9 cellular contexts compared by ENCODE assay signal in the genomic region with DNA sequence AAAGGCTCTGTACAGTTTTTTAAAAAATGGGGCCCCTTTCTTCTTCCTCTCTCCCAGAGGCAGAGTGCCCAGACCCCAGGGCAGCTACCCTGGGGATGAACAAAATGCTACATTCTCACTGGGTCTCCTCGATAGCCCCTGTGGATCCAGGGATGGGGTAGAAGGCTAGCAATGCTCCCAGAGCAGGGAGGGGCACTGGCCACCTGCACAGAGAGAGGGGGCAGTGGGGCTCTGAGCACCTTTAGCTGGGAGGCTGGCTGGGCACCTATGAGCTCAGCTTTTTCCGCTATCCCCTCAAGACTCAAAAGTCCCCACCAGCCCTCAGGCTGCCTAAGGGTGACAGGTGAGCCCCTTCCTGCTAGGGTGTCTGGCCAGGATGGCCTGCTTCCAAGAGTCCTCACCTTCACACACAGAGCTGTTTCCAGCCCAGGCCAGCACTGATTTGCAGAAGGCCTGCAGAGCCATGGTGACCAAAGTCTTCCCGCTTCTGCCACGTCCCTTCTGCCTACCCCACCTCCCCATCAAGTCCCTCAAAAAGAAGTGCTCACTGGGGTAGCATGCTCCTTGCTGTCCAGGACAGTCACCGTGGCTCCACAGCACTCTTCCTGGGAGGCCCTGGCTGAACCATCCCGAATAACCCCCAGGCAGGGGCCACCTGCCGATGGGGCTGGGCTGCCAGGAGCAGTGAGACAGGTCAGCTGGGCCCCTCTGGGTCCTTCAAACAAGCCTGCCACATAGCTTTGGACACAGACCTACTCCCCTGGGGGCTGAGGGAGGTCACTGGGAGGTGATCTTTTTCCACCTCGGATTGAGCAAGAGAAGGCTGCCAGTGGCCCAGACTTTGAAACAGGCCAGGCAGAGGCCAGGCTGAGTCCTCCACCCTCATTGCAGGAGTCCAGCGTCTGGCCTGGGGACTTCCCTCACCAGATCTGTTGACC. TPM values are rescaled to one million over a fixed set of nuclear protein-coding genes. Genes with fewer than 3 reads are reported as not detected.
DNase-seq lines count a peak whose midpoint lies in the region; ATAC-seq, FAIRE-seq and TF ChIP-seq lines count a peak whose summit lies in the region.
"Had no signal": no experiment of that assay in that cellular context is flagged by ENCODE, and none has a peak within 500 bp of the region (broad histone marks: within the 10 kb centered on the region; RNA-seq: fewer than 3 reads in every experiment).

No MANE protein-coding gene starts in this region.

- no peak for TF ChIP-seq POLR2A in GM12891 (IDR thresholded peaks at IDR 0.05; ENCODE audit: low read depth, low read length)

- peak overlapping the region; percentile 96 for H3K27ac ChIP-seq in cardiac muscle cell
- peak overlapping the region in 2 of 4 donors; percentile 51 to 57 for H3K27ac ChIP-seq in pancreas
- no peak overlapping the region for H3K27ac ChIP-seq in substantia nigra (ENCODE audit: low read depth, low read length, poor library complexity, severe bottlenecking)

- TF ChIP-seq CTCF in cardiac muscle cell (IDR thresholded peaks at IDR 0.05; ENCODE audit: low read depth, low read length) = no peak
- TF ChIP-seq CTCF in pancreas (IDR thresholded peaks at IDR 0.05) = no peak

- H3K9me3 ChIP-seq in cardiac muscle cell (ENCODE audit: low read depth) (no peaks in the 10 kb centered on the region), pancreas (no peaks in the 10 kb centered on the region)

- ATAC-seq in pancreas (peak; percentile 13 to 53 (median 41)), HG03460 (IDR thresholded peaks at IDR 0.05; ENCODE audit: unreplicated experiment) (no peak)

- no peak for DNase-seq in GM12891 (ENCODE audit: insufficient read length, low spot score)
- peak; percentile 61 for DNase-seq in RPMI7951 (ENCODE audit: low read depth)
- DNase-seq in cardiac muscle cell (ENCODE audit: low read depth in 1 of 2, low spot score in 1 of 2) = peak in 1 of 2 donors; percentile 59
- peak in 1 of 6 donors; percentile 63 for DNase-seq in pancreas
- no peak for DNase-seq in substantia nigra (lab: John Stamatoyannopoulos, UW)
- DNase-seq in T-helper 2 cell = no peak
- no peak for DNase-seq in Ammon's horn (ENCODE audit: low spot score)
- DNase-seq: NCI-H524 treated with DMSO at 0.1 percent for 48 hours had no signal

- FAIRE-seq in GM12891 (lab: Jason Lieb, UNC) (no peak), pancreas (lab: Jason Lieb, UNC) (no peak)

- H3K4me3 ChIP-seq in cardiac muscle cell (no peak overlapping the region), pancreas (no peak overlapping the region)

- peaks cover 75% of the 10 kb centered on the region for H3K4me1 ChIP-seq in cardiac muscle cell (ENCODE audit: low read depth)
- H3K4me1 ChIP-seq in pancreas = peaks cover 28 to 51% (median 36%) of the 10 kb centered on the region in 3 donors

- WGBS in pancreas, 2 donors = 42 to 45% methylated on average over 9 of the region's 9 CpGs

- intact Hi-C loops in pancreas (cut with DNase I) = no loop called here

- H3K36me3 ChIP-seq in cardiac muscle cell (no peaks in the 10 kb centered on the region), pancreas (no peaks in the 10 kb centered on the region)

- H3K27me3 ChIP-seq in cardiac muscle cell = no peaks in the 10 kb centered on the region
- no peaks in the 10 kb centered on the region for H3K27me3 ChIP-seq in pancreas

TF ChIP-seq in GM12891, 5 proteins besides CTCF, POLR2A, EP300 and RAD21:
- TF ChIP-seq TAF1 (IDR thresholded peaks at IDR 0.05; ENCODE audit: low read depth, low read length) (no peak), SPI1 (IDR thresholded peaks at IDR 0.05; ENCODE audit: low read depth, low read length) (no peak), POLR2AphosphoS5 (IDR thresholded peaks at IDR 0.05; ENCODE audit: low read depth, low read length) (peak; percentile 11; the same call in 1 of the 2 replicates), PAX5 (IDR thresholded peaks at IDR 0.05; ENCODE audit: insufficient read depth, low read length, severe bottlenecking) (no peak), POU2F2 (IDR thresholded peaks at IDR 0.05; ENCODE audit: low read depth, low read length) (no peak)
TF ChIP-seq in GM12891: peak in this region for 1.

RNA-seq across cellular contexts. Expression of a gene that starts 20.4 kb away (rescaled TPM):
- polyA plus RNA-seq in GM12891 (2012; ENCODE audit: low read depth, missing spikeins) = 17.7 TPM
- 13.8 and 13.9 TPM in 2 replicates for total RNA-seq in RPMI7951 (2014; rRNA removed; shearing (Covaris generic))
- total RNA-seq in cardiac muscle cell = 29.8 and 56.1 TPM in 2 replicates
- polyA plus RNA-seq in cardiac muscle cell = 8.1 and 26.0 TPM in 2 replicates
- total RNA-seq in pancreas = 10 to 100 TPM in 3 of 6 donors, 1 to 10 TPM in 3; 4.1 to 25.9 (median 8.5) TPM
- polyA plus RNA-seq in pancreas = 1 to 10 TPM; 4.3 to 4.8 TPM

RNA-seq across cellular contexts. Expression of a gene that starts 49.3 kb away (rescaled TPM):
- polyA plus RNA-seq in GM12891 (2012; ENCODE audit: low read depth, missing spikeins) = 340 TPM
- 404 and 461 TPM in 2 replicates for total RNA-seq in RPMI7951 (2014; rRNA removed; shearing (Covaris generic))
- total RNA-seq in cardiac muscle cell = 691 and 719 TPM in 2 replicates
- 1,163 and 1,525 TPM in 2 replicates for polyA plus RNA-seq in cardiac muscle cell
- total RNA-seq in pancreas = 10 to 100 TPM; 42.7 to 78.6 (median 53.1) TPM
- polyA plus RNA-seq in pancreas = 100 to 1,000 TPM; 155 to 198 TPM
